In the genomic region with DNA sequence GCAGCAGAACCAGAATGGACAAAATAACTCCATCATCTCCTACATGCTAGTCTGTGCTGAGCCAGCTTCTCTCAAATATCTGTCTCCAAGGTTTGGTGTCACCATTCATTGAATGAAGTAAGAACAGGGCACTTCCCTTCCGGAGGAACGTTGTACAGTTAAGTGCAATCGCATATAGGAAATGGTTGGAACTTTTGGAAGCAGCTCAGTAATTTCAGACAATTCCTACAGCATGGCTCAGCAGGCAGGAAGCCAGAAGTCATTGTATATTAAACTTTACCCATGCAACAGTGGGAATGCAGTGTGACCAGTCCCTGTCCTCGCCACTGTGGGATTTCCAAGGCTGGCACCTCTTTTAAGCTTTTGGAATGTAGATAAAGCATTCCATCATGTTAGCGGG, we compare ENCODE assay signal across 25 cellular contexts. TPM values are rescaled to one million over a fixed set of nuclear protein-coding genes. Genes with fewer than 3 reads are reported as not detected.
A peak's percentile ranks its signal among the peaks of the same experiment; 100 is the strongest.
DNase-seq lines count a peak whose midpoint lies in the region; ATAC-seq, FAIRE-seq and TF ChIP-seq lines count a peak whose summit lies in the region.
"Had no signal": no experiment of that assay in that cellular context is flagged by ENCODE, and none has a peak within 500 bp of the region (broad histone marks: within the 10 kb centered on the region; RNA-seq: fewer than 3 reads in every experiment).

No MANE protein-coding gene starts in this region.

- H2BK12ac ChIP-seq in mesenchymal stem cell (ENCODE audit: low read length in 2 of 2): no peak overlapping the region

- H3K18ac ChIP-seq in mesenchymal stem cell (ENCODE audit: low read depth in 1 of 2, low read length in 2 of 2): no peak overlapping the region

- H3K14ac ChIP-seq in mesenchymal stem cell (ENCODE audit: low read length in 2 of 2): no peak overlapping the region

- WGBS in mesenchymal stem cell: 37% methylated on average over 5 of the region's 5 CpGs

- H3K9me3 ChIP-seq in mesenchymal stem cell (ENCODE audit: control insufficient read depth, low read length): no peaks in the 10 kb centered on the region
- H3K9me3 ChIP-seq: vagina had no signal

- peaks cover 12% of the 10 kb centered on the region; the same call in 1 of the 2 replicates for H3K9me2 ChIP-seq in GM23338 (ENCODE audit: insufficient read depth)

- H3K27ac ChIP-seq in GM23338 (ENCODE audit: low read depth): no peak overlapping the region
- H3K27ac ChIP-seq in mesenchymal stem cell (ENCODE audit: low read length, poor library complexity, severe bottlenecking): no peak overlapping the region
- H3K27ac ChIP-seq: foreskin keratinocyte, vagina had no signal

- no peak overlapping the region for H3K23ac ChIP-seq in mesenchymal stem cell (ENCODE audit: low read length in 2 of 2)

- H3K9ac ChIP-seq in mesenchymal stem cell (ENCODE audit: low read length): no peak overlapping the region

- H3K4me2 ChIP-seq in GM23338: no peak overlapping the region
- H3K4me2 ChIP-seq in mesenchymal stem cell (ENCODE audit: low read length, poor library complexity, severe bottlenecking): no peak overlapping the region

- peaks cover 4% of the 10 kb centered on the region for H3F3A ChIP-seq in GM23338 (replicated peaks; ENCODE audit: low read depth)

- H2BK15ac ChIP-seq in mesenchymal stem cell (ENCODE audit: low read depth, poor library complexity, severe bottlenecking): no peak overlapping the region

- no peaks in the 10 kb centered on the region for H3K79me2 ChIP-seq in GM23338 (replicated peaks; ENCODE audit: insufficient read depth)

- DNase-seq in GM23338 (ENCODE audit: low spot score) (no peak), RCC 7860 (ENCODE audit: low spot score) (peak; percentile 51), glomerular visceral epithelial cell (ENCODE audit: extremely low spot score) (peak; percentile 16), mesenchymal stem cell (no peak), germinal center (ENCODE audit: low spot score) (no peak)
- DNase-seq in stimulated activated CD4-positive, alpha-beta T cell treated with anti-CD3 and anti-CD28 coated beads, Interleukin-2, amount 100 ng/mL, for 24 hours: no peak
- DNase-seq: activated CD4-positive, alpha-beta memory T cell treated with anti-CD3 and anti-CD28 coated beads for 36 hours; activated gamma-delta T cell; activated T-cell treated with anti-CD3 and anti-CD28 coated beads for 4 hours; DMS79; H7; hippocampal formation; NCI-H146; posterior cingulate gyrus; RPMI8226; T1000 had no signal

- H2AK5ac ChIP-seq in mesenchymal stem cell (ENCODE audit: low read length, severe bottlenecking): no peak overlapping the region

- H3K4me3 Mint-ChIP-seq in GM23338: no peak overlapping the region
- H3K4me3 Mint-ChIP-seq: activated CD4-positive, alpha-beta memory T cell treated with anti-CD3 and anti-CD28 coated beads for 36 hours; neural crest cell; WTC11 had no signal

- H3K4me1 Mint-ChIP-seq in GM23338: peaks cover 4% of the 10 kb centered on the region; the same call in 1 of the 3 replicates
- H3K4me1 Mint-ChIP-seq: neural crest cell had no signal

- H4K91ac ChIP-seq in mesenchymal stem cell (ENCODE audit: low read length): no peak overlapping the region

- H3K9me3 Mint-ChIP-seq in GM23338: no peaks in the 10 kb centered on the region
- H3K9me3 Mint-ChIP-seq: activated CD4-positive, alpha-beta memory T cell treated with anti-CD3 and anti-CD28 coated beads for 36 hours; neural crest cell had no signal

- TF ChIP-seq CTCF in GM23338 (conservative IDR thresholded peaks at IDR 0.05; ENCODE audit: low read depth in 2 of 2): no peak

- H3K4ac ChIP-seq in mesenchymal stem cell (ENCODE audit: low read depth in 1 of 2, low read length in 2 of 2): no peak overlapping the region

- no peak overlapping the region for H3K27ac Mint-ChIP-seq in GM23338
- H3K27ac Mint-ChIP-seq: activated CD4-positive, alpha-beta memory T cell treated with anti-CD3 and anti-CD28 coated beads for 36 hours; WTC11 had no signal

- no peak overlapping the region for H3K4me3 ChIP-seq in GM23338
- no peak overlapping the region for H3K4me3 ChIP-seq in mesenchymal stem cell (ENCODE audit: insufficient read depth in 1 of 2, low read depth in 1 of 2, low read length in 2 of 2)
- H3K4me3 ChIP-seq: K562, vagina had no signal

- H3K27me3 Mint-ChIP-seq in GM23338 (ENCODE audit: insufficient read depth, low read depth, poor library complexity): peaks cover 6% of the 10 kb centered on the region

- no peaks in the 10 kb centered on the region for H4K20me1 ChIP-seq in GM23338 (replicated peaks; ENCODE audit: insufficient read depth)

- H3K4me1 ChIP-seq in GM23338 (ENCODE audit: insufficient read depth) (no peaks in the 10 kb centered on the region), mesenchymal stem cell (ENCODE audit: control insufficient read depth, insufficient read depth, low read depth, low read length) (no peaks in the 10 kb centered on the region)
- H3K4me1 ChIP-seq: foreskin keratinocyte, vagina had no signal

- no peak overlapping the region for H4K8ac ChIP-seq in mesenchymal stem cell (ENCODE audit: low read length)

- no peaks in the 10 kb centered on the region for H3K27me3 ChIP-seq in GM23338 (ENCODE audit: insufficient read depth)
- H3K27me3 ChIP-seq in mesenchymal stem cell (ENCODE audit: control insufficient read depth in 1 of 2, insufficient read depth in 1 of 2, low read length in 2 of 2): peaks cover 0 to 9% of the 10 kb centered on the region in 2 experiments
- H3K27me3 ChIP-seq: foreskin keratinocyte, vagina had no signal

- no peak overlapping the region for H2BK120ac ChIP-seq in mesenchymal stem cell (ENCODE audit: low read depth, low read length)

- H3K36me3 ChIP-seq in GM23338 (ENCODE audit: insufficient read depth) (no peaks in the 10 kb centered on the region), mesenchymal stem cell (ENCODE audit: control insufficient read depth in 1 of 2, insufficient read depth in 2 of 2, low read depth in 1 of 2, low read length in 2 of 2) (no peaks in the 10 kb centered on the region)
- H3K36me3 ChIP-seq: vagina had no signal

- H3K79me1 ChIP-seq in mesenchymal stem cell (replicated peaks; ENCODE audit: low read length, poor library complexity, severe bottlenecking): no peaks in the 10 kb centered on the region

- H2AFZ ChIP-seq in GM23338 (peak overlapping the region; percentile 38), mesenchymal stem cell (ENCODE audit: low read depth, low read length) (no peak overlapping the region)

- no peak overlapping the region for H2BK5ac ChIP-seq in mesenchymal stem cell (ENCODE audit: low read depth, low read length, poor library complexity, severe bottlenecking)

- H3K36me3 Mint-ChIP-seq in GM23338 (ENCODE audit: low read depth): no peaks in the 10 kb centered on the region
- H3K36me3 Mint-ChIP-seq: activated CD4-positive, alpha-beta memory T cell treated with anti-CD3 and anti-CD28 coated beads for 36 hours; WTC11 had no signal

- ATAC-seq in GM23338: no peak
- no peak for ATAC-seq in GM19452 (IDR thresholded peaks at IDR 0.05; ENCODE audit: unreplicated experiment)
- ATAC-seq: foreskin keratinocyte, K562, sciatic nerve, WTC11 had no signal

- FAIRE-seq in RCC 7860 (lab: Jason Lieb, UNC): peak; percentile 64
- FAIRE-seq: K562 had no signal

TF ChIP-seq in GM23338, 12 proteins besides CTCF, POLR2A, EP300 and RAD21 (continues in another document):
- no peak for TF ChIP-seq EZH2 (IDR thresholded peaks at IDR 0.05; ENCODE audit: low read depth, unreplicated experiment)
- TF ChIP-seq POLR2AphosphoS5 (IDR thresholded peaks at IDR 0.05; ENCODE audit: low read depth): no peak
- no peak for TF ChIP-seq EZH2phosphoT487 (IDR thresholded peaks at IDR 0.05; ENCODE audit: unreplicated experiment)

RNA-seq across cellular contexts. Expression of gene MYH2, which starts 51.1 kb away (rescaled TPM):
- total RNA-seq in GM23338 (2014; rRNA removed; shearing (Covaris generic)): 17.9 and 27.7 TPM in 2 replicates
- 6.6 and 7.5 TPM in 2 replicates for polyA plus RNA-seq in GM23338 (2016; fragmentation: Nextera tagmentation; extraction: Ambion mirVana)
- polyA plus RNA-seq in mesenchymal stem cell (2013, experiment 1 of 2): not detected
- not detected for polyA plus RNA-seq in mesenchymal stem cell (2013, experiment 2 of 2)
- total RNA-seq: activated CD4-positive, alpha-beta memory T cell treated with anti-CD3 and anti-CD28 coated beads for 36 hours; foreskin keratinocyte; K562; mononuclear cell; sciatic nerve; vagina had no signal
- polyA plus RNA-seq: K562, liver had no signal

RNA-seq across cellular contexts. Expression of gene MYH3, which starts 56.6 kb away (rescaled TPM):
- 1.1 and 1.8 TPM in 2 replicates for total RNA-seq in GM23338 (2014; rRNA removed; shearing (Covaris generic))
- 0.73 and 0.84 TPM in 2 replicates for polyA plus RNA-seq in GM23338 (2016; fragmentation: Nextera tagmentation; extraction: Ambion mirVana)
- polyA plus RNA-seq in mesenchymal stem cell (2013, experiment 1 of 2): 0.33 TPM
- 0.25 TPM for polyA plus RNA-seq in mesenchymal stem cell (2013, experiment 2 of 2)

Comparison
In these comparisons a context has a peak if more than half of its experiments do, and no peak if none do; other contexts are left out.
1. DNase-seq: peak in RCC 7860 (single experiment) and glomerular visceral epithelial cell (single experiment); none in GM23338 (single experiment), mesenchymal stem cell (single experiment), stimulated activated CD4-positive, alpha-beta T cell treated with anti-CD3 and anti-CD28 coated beads, Interleukin-2, amount 100 ng/mL, for 24 hours (0 of 2) and germinal center (single experiment).